ENCODE assay signal across 1 cellular context in genomic region chr19:49866933-49867782, GRCh38.
TF ChIP-seq lines count a peak whose summit lies in the region.

Gene PNKP, minus strand, starts transcription at chr19:49867576. Its CDS starts 372 bp downstream, at chr19:49867204.

TF ChIP-seq in WTC11, 78 proteins besides CTCF, POLR2A, EP300 and RAD21 (continued from another document and continues in another):
- TF ChIP-seq MLX (CRISPR knock-in tag; IDR thresholded peaks at IDR 0.05) (no peak), STAT6 (CRISPR knock-in tag; conservative IDR thresholded peaks at IDR 0.05; ENCODE audit: low read depth) (no peak), ATF3 (CRISPR knock-in tag; conservative IDR thresholded peaks at IDR 0.05) (no peak), NFATC4 (CRISPR knock-in tag; IDR thresholded peaks at IDR 0.05) (no peak), PRRX2 (CRISPR knock-in tag; IDR thresholded peaks at IDR 0.05) (0 out of 2 replicates have a peak, but pooled peaks have one; percentile 57), RELA (CRISPR knock-in tag; IDR thresholded peaks at IDR 0.05; ENCODE audit: borderline replicate concordance) (no peak), FOXP4 (CRISPR knock-in tag; IDR thresholded peaks at IDR 0.05) (peak; percentile 85; the same call in 1 of the 2 replicates), ZNF232 (CRISPR knock-in tag; IDR thresholded peaks at IDR 0.05) (no peak; the same call in 1 of the 2 replicates), E2F5 (CRISPR knock-in tag; IDR thresholded peaks at IDR 0.05) (peak; percentile 89), RORB (CRISPR knock-in tag; IDR thresholded peaks at IDR 0.05) (no peak), GRHL2 (CRISPR knock-in tag; IDR thresholded peaks at IDR 0.05; ENCODE audit: insufficient replicate concordance, severe bottlenecking) (no peak), NR1H2 (CRISPR knock-in tag; IDR thresholded peaks at IDR 0.05) (no peak), ZNF512 (CRISPR knock-in tag; IDR thresholded peaks at IDR 0.05; ENCODE audit: borderline replicate concordance) (no peak), ZNF671 (CRISPR knock-in tag; IDR thresholded peaks at IDR 0.05) (no peak), NR2C2 (CRISPR knock-in tag; IDR thresholded peaks at IDR 0.05) (0 out of 2 replicates have a peak, but pooled peaks have one; percentile 47), ARID4B (CRISPR knock-in tag; IDR thresholded peaks at IDR 0.05; ENCODE audit: borderline replicate concordance) (0 out of 2 replicates have a peak, but pooled peaks have one; percentile 36), MXD4 (CRISPR knock-in tag; IDR thresholded peaks at IDR 0.05; ENCODE audit: borderline replicate concordance) (no peak), CREB1 (CRISPR knock-in tag; IDR thresholded peaks at IDR 0.05) (no peak), HMGA2 (CRISPR knock-in tag; IDR thresholded peaks at IDR 0.05) (no peak), ZNF396 (CRISPR knock-in tag; IDR thresholded peaks at IDR 0.05; ENCODE audit: borderline replicate concordance) (no peak), ZNF121 (CRISPR knock-in tag; IDR thresholded peaks at IDR 0.05) (no peak), SMAD4 (CRISPR knock-in tag; IDR thresholded peaks at IDR 0.05) (no peak), ZMAT4 (CRISPR knock-in tag; IDR thresholded peaks at IDR 0.05) (no peak), NR3C1 (CRISPR knock-in tag; conservative IDR thresholded peaks at IDR 0.05; ENCODE audit: low read depth) (no peak), JUN (CRISPR knock-in tag; IDR thresholded peaks at IDR 0.05) (no peak), FOXP1 (CRISPR knock-in tag; IDR thresholded peaks at IDR 0.05; ENCODE audit: borderline replicate concordance) (peak; percentile 72; the same call in 1 of the 2 replicates), KAT7 (CRISPR knock-in tag; IDR thresholded peaks at IDR 0.05; ENCODE audit: borderline replicate concordance) (peak; percentile 82; the same call in 1 of the 2 replicates), SP1 (CRISPR knock-in tag; conservative IDR thresholded peaks at IDR 0.05) (peak; percentile 96), ESRRA (CRISPR knock-in tag; IDR thresholded peaks at IDR 0.05; ENCODE audit: borderline replicate concordance) (no peak), ZNF317 (CRISPR knock-in tag; IDR thresholded peaks at IDR 0.05; ENCODE audit: borderline replicate concordance, low read depth) (no peak), ATF1 (CRISPR knock-in tag; IDR thresholded peaks at IDR 0.05) (no peak), ELF4 (CRISPR knock-in tag; IDR thresholded peaks at IDR 0.05; ENCODE audit: low read depth) (no peak), EMX1 (CRISPR knock-in tag; IDR thresholded peaks at IDR 0.05) (0 out of 2 replicates have a peak, but pooled peaks have one; percentile 43), ZNF138 (CRISPR knock-in tag; conservative IDR thresholded peaks at IDR 0.05) (no peak), GTF2I (CRISPR knock-in tag; conservative IDR thresholded peaks at IDR 0.05) (no peak), IRF1 (CRISPR knock-in tag; IDR thresholded peaks at IDR 0.05) (no peak), FOXK1 (CRISPR knock-in tag; IDR thresholded peaks at IDR 0.05) (peak; percentile 88; the same call in 1 of the 2 replicates), ZNF423 (CRISPR knock-in tag; IDR thresholded peaks at IDR 0.05) (no peak; the same call in 1 of the 2 replicates), JAZF1 (CRISPR knock-in tag; IDR thresholded peaks at IDR 0.05) (no peak), TP53 (CRISPR knock-in tag; IDR thresholded peaks at IDR 0.05) (0 out of 2 replicates have a peak, but pooled peaks have one; percentile 54), ZNF425 (CRISPR knock-in tag; conservative IDR thresholded peaks at IDR 0.05) (no peak), MYBL2 (CRISPR knock-in tag; IDR thresholded peaks at IDR 0.05) (peak; percentile 80; the same call in 1 of the 2 replicates), PRDM15 (CRISPR knock-in tag; IDR thresholded peaks at IDR 0.05) (no peak)
